Comparison of ENCODE assay signal across 13 cellular contexts in genomic region chr20:34621383-34622367, GRCh38. TPM values are rescaled to one million over a fixed set of nuclear protein-coding genes. Genes with fewer than 3 reads are reported as not detected.
DNase-seq lines count a peak whose midpoint lies in the region; ATAC-seq, FAIRE-seq and TF ChIP-seq lines count a peak whose summit lies in the region.
"Had no signal": no experiment of that assay in that cellular context is flagged by ENCODE, and none has a peak within 500 bp of the region (broad histone marks: within the 10 kb centered on the region; RNA-seq: fewer than 3 reads in every experiment).

No MANE protein-coding gene starts in this region.

- peak; percentile 23 for DNase-seq in AG08395 (ENCODE audit: low spot score)
- DNase-seq in adipocyte (ENCODE audit: low read depth) = peak; percentile 59
- DNase-seq in keratinocyte (ENCODE audit: low read depth, low spot score) = no peak
- DNase-seq in superior temporal gyrus (ENCODE audit: extremely low spot score) = no peak
- DNase-seq in DMS79 treated with DMSO at 0.1 percent for 48 hours (lab: John Stamatoyannopoulos, UW) = no peak
- no peak for DNase-seq in GM19240 (ENCODE audit: insufficient read length, low spot score)
- DNase-seq: central memory CD4-positive, alpha-beta T cell; NCI-H1930; stimulated activated CD8-positive, alpha-beta memory T cell treated with anti-CD3 and anti-CD28 coated beads, Interleukin-4, amount 100 ng/mL, for 48 hours had no signal

- H3K4me1 ChIP-seq in HEK293 (ENCODE audit: control insufficient read depth, insufficient read depth, low read length) = no peaks in the 10 kb centered on the region
- peaks cover 23% of the 10 kb centered on the region for H3K4me1 ChIP-seq in adipocyte (ENCODE audit: control insufficient read depth, insufficient read depth, low read length)
- peaks cover 6% of the 10 kb centered on the region for H3K4me1 ChIP-seq in keratinocyte (ENCODE audit: control insufficient read depth, extremely low read depth, insufficient read depth, low read length)
- H3K4me1 ChIP-seq: gastroesophageal sphincter had no signal

- H3K9ac ChIP-seq in adipocyte (ENCODE audit: low read length) (no peak overlapping the region), keratinocyte (ENCODE audit: control insufficient read depth, extremely low read depth, insufficient read depth, low read length) (no peak overlapping the region)

- dilution Hi-C loops in keratinocyte (cut with MboI; ENCODE audit: extremely low pct_ligation_motif_present, low sequenced_read_pairs) = no loop called here

- H3K9me3 ChIP-seq in HEK293 (ENCODE audit: control insufficient read depth, insufficient read depth, low read depth, low read length) = no peaks in the 10 kb centered on the region
- H3K9me3 ChIP-seq in adipocyte (ENCODE audit: control insufficient read depth, low read length) = no peaks in the 10 kb centered on the region
- no peaks in the 10 kb centered on the region for H3K9me3 ChIP-seq in keratinocyte (ENCODE audit: control insufficient read depth, low read depth, low read length)
- H3K9me3 ChIP-seq: gastroesophageal sphincter had no signal

- no peak for TF ChIP-seq CTCF in HEK293 (tag by site-specific recombination; IDR thresholded peaks at IDR 0.05)
- TF ChIP-seq CTCF in keratinocyte (optimal IDR thresholded peaks at IDR 0.05 in 1 of 3, IDR thresholded peaks at IDR 0.05 in 1 of 3, conservative IDR thresholded peaks at IDR 0.05 in 1 of 3; ENCODE audit: extremely low read depth in 1 of 3, insufficient read depth in 2 of 3, low read length in 3 of 3) = no peak

- H3K27ac ChIP-seq in HEK293 (ENCODE audit: extremely low read depth, low read depth, low read length) = no peak overlapping the region
- no peak overlapping the region for H3K27ac ChIP-seq in keratinocyte (ENCODE audit: control insufficient read depth, insufficient read depth, low read length)
- H3K27ac ChIP-seq: gastroesophageal sphincter had no signal

- H3K9me1 ChIP-seq in keratinocyte (ENCODE audit: control insufficient read depth, extremely low read depth, insufficient read depth, low read length) = peaks cover 2% of the 10 kb centered on the region

- H3K27me3 ChIP-seq in adipocyte (replicated peaks; ENCODE audit: control insufficient read depth, insufficient read depth, low read length) (no peaks in the 10 kb centered on the region), keratinocyte (ENCODE audit: control insufficient read depth, extremely low read depth, insufficient read depth, low read length) (no peaks in the 10 kb centered on the region)
- H3K27me3 ChIP-seq: gastroesophageal sphincter had no signal

- H3K4me3 ChIP-seq in HEK293 (ENCODE audit: low read depth, low read length) = no peak overlapping the region
- no peak overlapping the region for H3K4me3 ChIP-seq in adipocyte (ENCODE audit: low read length)
- no peak overlapping the region for H3K4me3 ChIP-seq in keratinocyte (ENCODE audit: control insufficient read depth in 2 of 3, extremely low read depth in 1 of 3, insufficient read depth in 2 of 3, low read depth in 1 of 3, low read length in 3 of 3)
- H3K4me3 ChIP-seq: gastroesophageal sphincter had no signal

- CTCF ChIA-PET in HEK293 (lab: Yijun Ruan, JAX) = interaction anchor here (0.7 to 0.9 kb wide), 2 partner anchors 12 to 30 kb away, joined by 3 to 5 read pairs; no protein-coding TSS in a partner anchor

- H3K4me2 ChIP-seq in keratinocyte (ENCODE audit: control insufficient read depth, extremely low read depth, insufficient read depth, low read depth, low read length) = no peak overlapping the region

- FAIRE-seq in keratinocyte (lab: Jason Lieb, UNC) = peak; percentile 17

- POLR2A ChIA-PET in HEK293 (lab: Yijun Ruan, JAX) = no interaction called here

- no peak overlapping the region for H2AFZ ChIP-seq in keratinocyte (ENCODE audit: control insufficient read depth, low read length)

- no peaks in the 10 kb centered on the region for H3K79me2 ChIP-seq in keratinocyte (ENCODE audit: control insufficient read depth, insufficient read depth, low read length)

- H3K36me3 ChIP-seq in HEK293 (ENCODE audit: control insufficient read depth in 2 of 2, insufficient read depth in 1 of 2, low read length in 2 of 2) = no peaks in the 10 kb centered on the region
- no peaks in the 10 kb centered on the region for H3K36me3 ChIP-seq in adipocyte (ENCODE audit: control insufficient read depth, insufficient read depth, low read length, severe bottlenecking)
- peaks cover 4 to 10% of the 10 kb centered on the region in 2 experiments for H3K36me3 ChIP-seq in keratinocyte (ENCODE audit: control insufficient read depth in 2 of 2, extremely low read depth in 1 of 2, insufficient read depth in 2 of 2, low read length in 2 of 2)

- no peak for ATAC-seq in GM19455 (IDR thresholded peaks at IDR 0.05; ENCODE audit: unreplicated experiment)
- ATAC-seq: gastroesophageal sphincter, Panc1 had no signal

- no peaks in the 10 kb centered on the region for H4K20me1 ChIP-seq in keratinocyte (ENCODE audit: control insufficient read depth, extremely low read depth, insufficient read depth, low read length)

TF ChIP-seq in HEK293, 187 proteins besides CTCF, POLR2A, EP300 and RAD21:
- TF ChIP-seq INSM2 (tag by site-specific recombination; IDR thresholded peaks at IDR 0.05) (no peak), ZNF114 (tag by site-specific recombination; IDR thresholded peaks at IDR 0.05) (no peak), ZNF341 (tag by site-specific recombination; IDR thresholded peaks at IDR 0.05; ENCODE audit: low read depth) (no peak), EGR2 (tag by site-specific recombination; IDR thresholded peaks at IDR 0.05; ENCODE audit: low read depth) (peak; percentile 96), ZFHX2 (tag by site-specific recombination; conservative IDR thresholded peaks at IDR 0.05) (peak; percentile 93)

RNA-seq across cellular contexts. Expression of gene PIGU, which starts 55.2 kb away (rescaled TPM):
- 33.6 to 48.0 TPM (median 39.0 TPM) in 3 replicates for polyA plus RNA-seq in keratinocyte
- 5.7 TPM for polyA plus RNA-seq in keratinocyte (2011; ENCODE audit: low read depth)
- 18.5 and 39.1 TPM in 2 replicates for polyA plus RNA-seq in keratinocyte (2011; cell fraction: cytosol; rRNA removed)
- polyA plus RNA-seq in keratinocyte (2011; cell fraction: nucleus; rRNA removed) = 59.2 and 66.1 TPM in 2 replicates
- 9.7 and 14.0 TPM in 2 replicates for polyA plus RNA-seq in keratinocyte (2012; ENCODE audit: low replicate concordance)
- polyA minus RNA-seq in keratinocyte = 20.9 to 35.4 TPM (median 33.6 TPM) in 3 replicates
- 13.0 TPM for polyA minus RNA-seq in keratinocyte (2011; cell fraction: cytosol; rRNA and poly(A)+ RNA removed)
- polyA minus RNA-seq in keratinocyte (2011; cell fraction: nucleus; rRNA and poly(A)+ RNA removed) = 19.5 and 31.1 TPM in 2 replicates

Comparison
In these comparisons a context has a peak if more than half of its experiments do, and no peak if none do; other contexts are left out.
1. DNase-seq: peak in AG08395 (single experiment) and adipocyte (single experiment); none in keratinocyte (single experiment), superior temporal gyrus (single experiment), DMS79 treated with DMSO at 0.1 percent for 48 hours (single experiment) and GM19240 (single experiment).